Comparison of ENCODE assay signal across 1 cellular context in genomic region chr19:43534305-43534612, GRCh38.
TF ChIP-seq lines count a peak whose summit lies in the region.

No MANE protein-coding gene starts in this region.

TF ChIP-seq in GM23338, 12 proteins besides CTCF, POLR2A, EP300 and RAD21:
- no peak for TF ChIP-seq STAT1 (IDR thresholded peaks at IDR 0.05; ENCODE audit: unreplicated experiment)
